ENCODE assay signal across 29 cellular contexts in the genomic region with DNA sequence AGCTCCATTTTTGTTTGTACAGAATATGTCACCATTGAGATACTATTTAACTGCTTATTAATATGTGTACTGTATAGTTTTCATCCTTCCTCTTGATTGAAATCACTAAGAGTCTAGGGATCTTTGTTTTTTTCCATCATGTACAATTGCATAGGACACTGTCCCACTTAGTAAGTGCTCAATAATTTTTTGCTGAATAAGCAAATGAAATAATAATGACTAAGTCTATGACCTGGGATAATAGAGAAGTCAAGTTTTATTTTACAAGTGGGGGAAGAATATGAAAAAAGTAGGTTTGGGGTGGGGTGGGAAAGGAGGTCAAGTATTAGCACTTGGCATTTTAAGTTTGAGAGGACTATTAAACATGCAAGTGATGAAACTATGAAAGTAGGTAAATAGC. TPM values are rescaled to one million over a fixed set of nuclear protein-coding genes. Genes with fewer than 3 reads are reported as not detected.
A peak's percentile ranks its signal among the peaks of the same experiment; 100 is the strongest.
DNase-seq lines count a peak whose midpoint lies in the region; ATAC-seq, FAIRE-seq and TF ChIP-seq lines count a peak whose summit lies in the region.
"Had no signal": no experiment of that assay in that cellular context is flagged by ENCODE, and none has a peak within 500 bp of the region (broad histone marks: within the 10 kb centered on the region; RNA-seq: fewer than 3 reads in every experiment).

No MANE protein-coding gene starts in this region.

- H4K20me1 ChIP-seq in HepG2 (ENCODE audit: insufficient read depth, low read length) (no peaks in the 10 kb centered on the region), K562 (replicated peaks; ENCODE audit: control insufficient read depth, insufficient read depth, low read length) (no peaks in the 10 kb centered on the region)
- H4K20me1 ChIP-seq: BLaER1 had no signal

- H3K9ac ChIP-seq in HepG2 (ENCODE audit: insufficient read depth, low read depth, low read length) (no peak overlapping the region), K562 (ENCODE audit: insufficient read depth in 1 of 2, low read depth in 2 of 2, low read length in 2 of 2) (no peak overlapping the region)
- H3K9ac ChIP-seq: BLaER1 had no signal

- CTCF ChIA-PET in HepG2 (lab: Yijun Ruan, JAX; ENCODE audit: low intra/inter-chr PET ratio, low total read pairs) (no interaction called here), K562 (lab: Yijun Ruan, JAX; ENCODE audit: low intra/inter-chr PET ratio) (no interaction called here)

- intact Hi-C loops in HepG2 (cut with micrococcal nuclease; ENCODE audit: unreplicated experiment): no loop called here
- intact Hi-C loops in right lobe of liver (cut with DNase I): no loop called here
- intact Hi-C loops in K562 (cut with micrococcal nuclease): no loop called here
- intact Hi-C loops in left lung (cut with DNase I): no loop called here

- FAIRE-seq in HepG2 (lab: Jason Lieb, UNC) (no peak), K562 (lab: Jason Lieb, UNC) (no peak)
- FAIRE-seq: GM12878, GM12892, GM18507, GM19239 had no signal

- no TSS peak for BruUV-seq in HepG2 (replicated peaks; lab: Mats Ljungman, UMichigan)
- no TSS peak for BruUV-seq in K562 (replicated peaks; lab: Mats Ljungman, UMichigan)

- H3K79me2 ChIP-seq in HepG2 (ENCODE audit: insufficient read depth, low read length): no peaks in the 10 kb centered on the region
- H3K79me2 ChIP-seq in K562 (ENCODE audit: control insufficient read depth, insufficient read depth, low read length): no peaks in the 10 kb centered on the region

- no peaks in the 10 kb centered on the region for H3K27me3 ChIP-seq in HepG2 (ENCODE audit: control insufficient read depth in 1 of 2, insufficient read depth in 2 of 2, low read length in 2 of 2)
- no peaks in the 10 kb centered on the region for H3K27me3 ChIP-seq in right lobe of liver
- no peaks in the 10 kb centered on the region for H3K27me3 ChIP-seq in K562 (ENCODE audit: control insufficient read depth in 2 of 2, insufficient read depth in 2 of 2, low read length in 2 of 2)
- H3K27me3 ChIP-seq in left lung: no peaks in the 10 kb centered on the region
- H3K27me3 ChIP-seq: BE2C, BLaER1 had no signal

- no peaks in the 10 kb centered on the region for H3K4me1 ChIP-seq in HepG2 (ENCODE audit: insufficient read depth, low read length)
- H3K4me1 ChIP-seq in right lobe of liver: no peaks in the 10 kb centered on the region
- H3K4me1 ChIP-seq in K562 (replicated peaks in 1 of 2; ENCODE audit: control insufficient read depth in 2 of 2, insufficient read depth in 2 of 2, low read length in 2 of 2): no peaks in the 10 kb centered on the region
- H3K4me1 ChIP-seq in left lung: no peaks in the 10 kb centered on the region
- H3K4me1 ChIP-seq: BLaER1 had no signal

- TF ChIP-seq EP300 in HepG2 (IDR thresholded peaks at IDR 0.05; ENCODE audit: low read depth in 2 of 2, low read length in 2 of 2) (no peak), HepG2 (CRISPR knock-in tag; IDR thresholded peaks at IDR 0.05; ENCODE audit: borderline replicate concordance) (no peak), K562 (IDR thresholded peaks at IDR 0.05; ENCODE audit: low read length) (no peak)

- H3K36me3 ChIP-seq in HepG2 (replicated peaks in 1 of 2; ENCODE audit: control insufficient read depth in 1 of 2, insufficient read depth in 2 of 2, low read length in 2 of 2) (no peaks in the 10 kb centered on the region), right lobe of liver (no peaks in the 10 kb centered on the region), K562 (ENCODE audit: control insufficient read depth, insufficient read depth, low read length) (no peaks in the 10 kb centered on the region), left lung (no peaks in the 10 kb centered on the region)
- H3K36me3 ChIP-seq: BE2C, BLaER1 had no signal

- H2AFZ ChIP-seq in HepG2 (ENCODE audit: low read length) (no peak overlapping the region), K562 (ENCODE audit: low read depth, low read length) (no peak overlapping the region)

- H3K9me3 ChIP-seq in HepG2 (ENCODE audit: low read length) (no peaks in the 10 kb centered on the region), right lobe of liver (no peaks in the 10 kb centered on the region), K562 (replicated peaks; ENCODE audit: control insufficient read depth, insufficient read depth, low read depth, low read length) (no peaks in the 10 kb centered on the region), left lung (no peaks in the 10 kb centered on the region)
- H3K9me3 ChIP-seq: BE2C, BLaER1 had no signal

- H3K27ac ChIP-seq in HepG2 (ENCODE audit: extremely low read length, insufficient read depth, low read length) (no peak overlapping the region), right lobe of liver (no peak overlapping the region), K562 (ENCODE audit: extremely low read depth, low read depth, low read length) (no peak overlapping the region), left lung (no peak overlapping the region)
- H3K27ac ChIP-seq: 22Rv1, BLaER1 had no signal

- H3K9me1 ChIP-seq in K562 (ENCODE audit: control insufficient read depth, insufficient read depth, low read length): no peaks in the 10 kb centered on the region

- H3K4me3 ChIP-seq in HepG2 (replicated peaks in 1 of 3; ENCODE audit: insufficient read depth in 1 of 3, low read depth in 2 of 3, low read length in 3 of 3) (no peak overlapping the region), right lobe of liver (no peak overlapping the region), K562 (no peak overlapping the region), left lung (no peak overlapping the region)
- H3K4me3 ChIP-seq: BLaER1, GM12878 had no signal

- DNase-seq in HepG2 (ENCODE audit: low spot score): no peak
- no peak for DNase-seq in right lobe of liver
- DNase-seq in K562 (ENCODE audit: extremely low read depth in 1 of 4, low spot score in 3 of 4): no peak
- DNase-seq in left lung: no peak
- DNase-seq in cerebellum (ENCODE audit: low spot score): no peak
- DNase-seq: ACHN; BE2C; C1 segment of cervical spinal cord; CD4-positive, alpha-beta memory T cell; CD4-positive, CD25-positive, alpha-beta regulatory T cell; CD8-positive, alpha-beta memory T cell; COR-L47; DMS 273 treated with DMSO at 0.1 percent for 48 hours; DMS153; DMS53; DMS79; DND-41; EL; GDM1 had no signal

- TF ChIP-seq RAD21 in HepG2 (CRISPR knock-in tag; IDR thresholded peaks at IDR 0.05) (no peak), K562 (CRISPR knock-in tag; conservative IDR thresholded peaks at IDR 0.05 in 1 of 2, IDR thresholded peaks at IDR 0.05 in 1 of 2) (no peak)

- POLR2A ChIA-PET in HepG2 (lab: Yijun Ruan, JAX) (no interaction called here), K562 (lab: Yijun Ruan, JAX) (no interaction called here)

- ATAC-seq in HepG2: no peak
- ATAC-seq in right lobe of liver: no peak
- no peak for ATAC-seq in K562
- ATAC-seq in left lung: peak; percentile 25
- no peak for ATAC-seq in GM18520 (IDR thresholded peaks at IDR 0.05; ENCODE audit: unreplicated experiment)
- ATAC-seq: GM12878 had no signal

- TF ChIP-seq CTCF in HepG2 (CRISPR knock-in tag; IDR thresholded peaks at IDR 0.05) (no peak), right lobe of liver (IDR thresholded peaks at IDR 0.05) (no peak), K562 (IDR thresholded peaks at IDR 0.05 in 2 of 3, conservative IDR thresholded peaks at IDR 0.05 in 1 of 3; ENCODE audit: insufficient read depth in 2 of 3, low read depth in 1 of 3, low read length in 3 of 3) (no peak), left lung (IDR thresholded peaks at IDR 0.05) (no peak)

- H3K4me2 ChIP-seq in HepG2 (ENCODE audit: low read depth, low read length) (no peak overlapping the region), K562 (ENCODE audit: insufficient read depth, low read length) (no peak overlapping the region)
- H3K4me2 ChIP-seq: BLaER1 had no signal

- no peak for TF ChIP-seq POLR2A in HepG2 (IDR thresholded peaks at IDR 0.05; ENCODE audit: insufficient read depth in 1 of 2, low read depth in 2 of 2, low read length in 2 of 2)
- no peak for TF ChIP-seq POLR2A in right lobe of liver (IDR thresholded peaks at IDR 0.05)
- TF ChIP-seq POLR2A in K562 (conservative IDR thresholded peaks at IDR 0.05): no peak

- in situ Hi-C loops in HepG2 (cut with HindIII; ENCODE audit: extremely low pct_ligation_motif_present, low pct_unique_long_range_greater_than_20kb): no loop called here
- in situ Hi-C loops in K562 (cut with MboI): no loop called here

RNA-seq across cellular contexts. Expression of a gene that starts 4.5 kb away (rescaled TPM):
- total RNA-seq in HepG2 (2016; rRNA removed; fragmentation: Illumina TruSeq; extraction: Trizol) (0.07 TPM in 1 of 2 replicates, not detected in the other), right lobe of liver (1 to 10 TPM in 2 of 6 experiments, under 1 TPM in 3, not detected in 1; 0.54 to 2.3 (median 0.74) TPM), K562 (2014; rRNA removed) (0.04 TPM in 1 of 2 replicates, not detected in the other), K562 (2014; rRNA removed; fragmentation: Illumina TruSeq; extraction: Trizol) (0.11 and 0.16 TPM in 2 replicates), K562 (2015; rRNA removed; fragmentation: Illumina TruSeq; extraction: Trizol) (0.04 and 0.49 TPM in 2 replicates), K562 (2021) (0.13 TPM in 2 replicates), left lung (under 1 TPM; 0.24 to 0.50 TPM), cerebellum (7.5 TPM)
- total RNA-seq in HepG2 (2016; cell fraction: cytosol; rRNA removed; fragmentation: Illumina TruSeq; extraction: Trizol; ENCODE audit: low read depth): not detected in 2 replicates
- 0.02 TPM in 1 of 2 replicates, not detected in the other for total RNA-seq in HepG2 (2016; cell fraction: insoluble cytoplasmic fraction; rRNA removed; fragmentation: Illumina TruSeq; extraction: Trizol)
- total RNA-seq in HepG2 (2016; cell fraction: membrane; rRNA removed; fragmentation: Illumina TruSeq; extraction: Trizol): not detected in 2 replicates
- total RNA-seq in HepG2 (2016; cell fraction: nucleus; rRNA removed; fragmentation: Illumina TruSeq; extraction: Trizol): not detected in 2 replicates
- polyA plus RNA-seq in HepG2 (2011; rRNA removed) (0.04 and 0.29 TPM in 2 replicates), K562 (2011; rRNA removed) (0.31 and 0.36 TPM in 2 replicates), K562 (2014; fragmentation: Illumina TruSeq; extraction: Trizol) (0.01 and 0.03 TPM in 2 replicates), K562 (2014; fragmentation: Nextera tagmentation; extraction: Ambion mirVana) (under 1 TPM; 0.06 to 0.10 TPM), K562 (2014; rRNA removed) (0.04 TPM in 1 of 2 replicates, not detected in the other)
- 0.13 and 0.37 TPM in 2 replicates for polyA plus RNA-seq in HepG2 (2011; cell fraction: cytosol; rRNA removed)
- 0.27 and 0.38 TPM in 2 replicates for polyA plus RNA-seq in HepG2 (2011; cell fraction: nucleus; rRNA removed)
- polyA plus RNA-seq in HepG2 (2012): 0.21 and 0.32 TPM in 2 replicates
- polyA plus RNA-seq in HepG2 (2016; cell fraction: cytosol; fragmentation: Illumina TruSeq; extraction: Trizol; ENCODE audit: low read depth): not detected in 2 replicates
- 0.13 TPM in 1 of 2 replicates, not detected in the other for polyA plus RNA-seq in HepG2 (2016; cell fraction: insoluble cytoplasmic fraction; fragmentation: Illumina TruSeq; extraction: Trizol; ENCODE audit: low read depth)
- polyA plus RNA-seq in HepG2 (2016; cell fraction: membrane; fragmentation: Illumina TruSeq; extraction: Trizol; ENCODE audit: low read depth): not detected in 2 replicates
- not detected in 2 replicates for polyA plus RNA-seq in HepG2 (2016; cell fraction: nucleus; fragmentation: Illumina TruSeq; extraction: Trizol; ENCODE audit: insufficient read depth, low read depth)
- polyA minus RNA-seq in HepG2 (2011; rRNA and poly(A)+ RNA removed; ENCODE audit: low replicate concordance): 0.02 and 0.37 TPM in 2 replicates
- polyA minus RNA-seq in HepG2 (2011; cell fraction: cytosol; rRNA and poly(A)+ RNA removed): not detected in 2 replicates
- polyA minus RNA-seq in HepG2 (2011; cell fraction: nucleus; rRNA and poly(A)+ RNA removed): 0.90 and 1.7 TPM in 2 replicates
- total RNA-seq in K562 (2011; cell fraction: chromatin; rRNA removed; ENCODE audit: low replicate concordance): 2.7 and 3.7 TPM in 2 replicates
- 0.67 and 0.79 TPM in 2 replicates for total RNA-seq in K562 (2011; cell fraction: nucleolus; rRNA removed)
- 0.73 and 1.1 TPM in 2 replicates for total RNA-seq in K562 (2011; cell fraction: nucleoplasm; rRNA removed)
- polyA plus RNA-seq in K562 (2011; cell fraction: cytosol; rRNA removed): 0.01 and 0.03 TPM in 2 replicates
- polyA plus RNA-seq in K562 (2011; cell fraction: nucleus; rRNA removed): 0.34 and 1.6 TPM in 2 replicates
- 0.05 and 0.19 TPM in 2 replicates for polyA plus RNA-seq in K562 (2012)
- polyA minus RNA-seq in K562 (2011; rRNA and poly(A)+ RNA removed): 0.33 and 1.5 TPM in 2 replicates
- polyA minus RNA-seq in K562 (2011; cell fraction: cytosol; rRNA and poly(A)+ RNA removed): 1.4 TPM in 1 of 2 replicates, not detected in the other
- polyA minus RNA-seq in K562 (2011; cell fraction: nucleus; rRNA and poly(A)+ RNA removed): 0.89 and 1.8 TPM in 2 replicates
- total RNA-seq: CD4-positive, alpha-beta memory T cell; CD4-positive, CD25-positive, alpha-beta regulatory T cell; CD8-positive, alpha-beta memory T cell; Daoy; G401 had no signal
- polyA plus RNA-seq: AG04450; CD8-positive, alpha-beta memory T cell had no signal
